In genomic region chr9:133707761-133708122, GRCh38 we compare ENCODE assay signal across 1 cellular context.
TF ChIP-seq lines count a peak whose summit lies in the region.

No MANE protein-coding gene starts in this region.

TF ChIP-seq in IMR-90, 13 proteins besides CTCF, POLR2A, EP300 and RAD21 (continued from another document):
- TF ChIP-seq USF2 (IDR thresholded peaks at IDR 0.05; ENCODE audit: low read depth, low read length): no peak
- no peak for TF ChIP-seq MAZ (IDR thresholded peaks at IDR 0.05; ENCODE audit: borderline replicate concordance, low read depth, low read length)
- TF ChIP-seq SMC3 (IDR thresholded peaks at IDR 0.05; ENCODE audit: low read depth, low read length): no peak
- no peak for TF ChIP-seq NFE2L2 (IDR thresholded peaks at IDR 0.05; ENCODE audit: low read depth, low read length)
- TF ChIP-seq ELK1 (IDR thresholded peaks at IDR 0.05; ENCODE audit: borderline replicate concordance, low read depth, low read length): no peak
